Comparison of ENCODE assay signal across 1 cellular context in the genomic region with DNA sequence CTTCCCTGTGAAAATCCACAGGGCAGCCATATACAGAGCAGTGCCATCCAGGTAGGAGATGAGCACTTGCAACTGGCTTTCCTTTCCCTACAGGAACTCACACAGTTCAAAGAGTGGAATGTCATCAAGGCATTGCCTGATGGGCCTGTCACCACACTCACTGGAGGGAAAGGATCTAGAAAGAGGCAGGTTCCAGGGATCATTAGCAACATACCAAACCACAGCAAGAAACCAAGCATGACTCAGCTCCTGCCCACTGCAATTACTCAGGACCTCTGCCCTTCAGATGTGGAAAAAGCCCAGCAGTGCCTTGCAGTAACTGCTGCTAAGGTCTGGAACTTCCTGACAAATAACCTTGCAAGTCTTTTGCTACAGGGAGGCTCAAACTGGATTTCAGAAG.
TF ChIP-seq lines count a peak whose summit lies in the region.

No MANE protein-coding gene starts in this region.

TF ChIP-seq in GM23338, 12 proteins besides CTCF, POLR2A, EP300 and RAD21 (continued from another document):
- TF ChIP-seq, protein P1, sequence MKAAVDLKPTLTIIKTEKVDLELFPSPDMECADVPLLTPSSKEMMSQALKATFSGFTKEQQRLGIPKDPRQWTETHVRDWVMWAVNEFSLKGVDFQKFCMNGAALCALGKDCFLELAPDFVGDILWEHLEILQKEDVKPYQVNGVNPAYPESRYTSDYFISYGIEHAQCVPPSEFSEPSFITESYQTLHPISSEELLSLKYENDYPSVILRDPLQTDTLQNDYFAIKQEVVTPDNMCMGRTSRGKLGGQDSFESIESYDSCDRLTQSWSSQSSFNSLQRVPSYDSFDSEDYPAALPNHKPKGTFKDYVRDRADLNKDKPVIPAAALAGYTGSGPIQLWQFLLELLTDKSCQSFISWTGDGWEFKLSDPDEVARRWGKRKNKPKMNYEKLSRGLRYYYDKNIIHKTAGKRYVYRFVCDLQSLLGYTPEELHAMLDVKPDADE (IDR thresholded peaks at IDR 0.05), result no peak
- no peak for TF ChIP-seq STAT1 (IDR thresholded peaks at IDR 0.05; ENCODE audit: unreplicated experiment)
- TF ChIP-seq ZNF331 (CRISPR knock-in tag; IDR thresholded peaks at IDR 0.05; ENCODE audit: low read depth), result no peak
- TF ChIP-seq JUNB (IDR thresholded peaks at IDR 0.05; ENCODE audit: unreplicated experiment), result no peak
TF ChIP-seq in GM23338: peak in this region for 0.
